ENCODE assay signal across 33 cellular contexts in genomic region chr7:66421830-66422229, GRCh38.
"Had no signal": no experiment of that assay in that cellular context is flagged by ENCODE, and none has a peak within 500 bp of the region (broad histone marks: within the 10 kb centered on the region; RNA-seq: fewer than 3 reads in every experiment).

No MANE protein-coding gene starts in this region.

- H3K36me3 ChIP-seq: adrenal gland had no signal

- FAIRE-seq: colon, endometrium, endothelial cell of umbilical vein, TTC549 had no signal

- H3K36me3 Mint-ChIP-seq: WTC11 had no signal

- H3K9me3 Mint-ChIP-seq: activated CD4-positive, alpha-beta memory T cell treated with anti-CD3 and anti-CD28 coated beads, Interleukin-2, amount 10 ng/mL, durations not matched to agents 7 days and 5 days; activated CD4-positive, alpha-beta T cell treated with anti-CD3 and anti-CD28 coated beads, Interleukin-2, amount 10 ng/mL, durations not matched to agents 7 days and 5 days; activated naive CD4-positive, alpha-beta T cell treated with anti-CD3 and anti-CD28 coated beads for 36 hours; activated naive CD4-positive, alpha-beta T cell treated with anti-CD3 and anti-CD28 coated beads, Interleukin-2, amount 50 U/mL, for 24 hours; activated naive CD8-positive, alpha-beta T cell treated with anti-CD3 and anti-CD28 coated beads for 36 hours; activated naive CD8-positive, alpha-beta T cell treated with anti-CD3 and anti-CD28 coated beads, Interleukin-2, amount 50 U/mL, for 24 hours; activated T-cell treated with anti-CD3 and anti-CD28 coated beads, Interleukin-2, amount 50 U/mL, for 4 hours; activated T-helper 17 cell treated with anti-CD3 and anti-CD28 coated beads, Interleukin-2, amount 50 U/mL, for 72 hours; WTC11 had no signal

- H3K9me3 ChIP-seq: adrenal gland, body of pancreas, esophagus squamous epithelium, gastroesophageal sphincter had no signal

- H3K4me1 Mint-ChIP-seq: activated CD4-positive, alpha-beta memory T cell treated with anti-CD3 and anti-CD28 coated beads, Interleukin-2, amount 10 ng/mL, durations not matched to agents 7 days and 5 days; activated CD4-positive, alpha-beta T cell treated with anti-CD3 and anti-CD28 coated beads, Interleukin-2, amount 10 ng/mL, durations not matched to agents 7 days and 5 days; activated naive CD4-positive, alpha-beta T cell treated with anti-CD3 and anti-CD28 coated beads, Interleukin-2, amount 50 U/mL, for 24 hours; activated naive CD8-positive, alpha-beta T cell treated with anti-CD3 and anti-CD28 coated beads for 36 hours; activated naive CD8-positive, alpha-beta T cell treated with anti-CD3 and anti-CD28 coated beads, Interleukin-2, amount 50 U/mL, for 24 hours; activated T-helper 17 cell treated with anti-CD3 and anti-CD28 coated beads, Interleukin-2, amount 50 U/mL, for 72 hours; WTC11 had no signal

- H3K27me3 Mint-ChIP-seq: activated CD4-positive, alpha-beta T cell treated with anti-CD3 and anti-CD28 coated beads, Interleukin-2, amount 10 ng/mL, durations not matched to agents 7 days and 5 days; activated naive CD4-positive, alpha-beta T cell treated with anti-CD3 and anti-CD28 coated beads, Interleukin-2, amount 50 U/mL, for 24 hours; activated naive CD8-positive, alpha-beta T cell treated with anti-CD3 and anti-CD28 coated beads for 36 hours; activated naive CD8-positive, alpha-beta T cell treated with anti-CD3 and anti-CD28 coated beads, Interleukin-2, amount 50 U/mL, for 24 hours; activated T-helper 17 cell treated with anti-CD3 and anti-CD28 coated beads, Interleukin-2, amount 50 U/mL, for 72 hours had no signal

- H3K4me3 ChIP-seq: adrenal gland, body of pancreas, esophagus squamous epithelium, gastroesophageal sphincter had no signal

- H3K4me1 ChIP-seq: adrenal gland, body of pancreas, esophagus squamous epithelium, gastroesophageal sphincter had no signal

- H3K27me3 ChIP-seq: adrenal gland, body of pancreas, esophagus squamous epithelium, gastroesophageal sphincter had no signal

- H3K27ac Mint-ChIP-seq: activated CD4-positive, alpha-beta memory T cell treated with anti-CD3 and anti-CD28 coated beads, Interleukin-2, amount 10 ng/mL, durations not matched to agents 7 days and 5 days; activated CD4-positive, alpha-beta T cell treated with anti-CD3 and anti-CD28 coated beads, Interleukin-2, amount 10 ng/mL, durations not matched to agents 7 days and 5 days; activated naive CD4-positive, alpha-beta T cell treated with anti-CD3 and anti-CD28 coated beads for 36 hours; activated naive CD4-positive, alpha-beta T cell treated with anti-CD3 and anti-CD28 coated beads, Interleukin-2, amount 50 U/mL, for 24 hours; activated naive CD8-positive, alpha-beta T cell treated with anti-CD3 and anti-CD28 coated beads for 36 hours; activated naive CD8-positive, alpha-beta T cell treated with anti-CD3 and anti-CD28 coated beads, Interleukin-2, amount 50 U/mL, for 24 hours; WTC11 had no signal

- H3K27ac ChIP-seq: adrenal gland, body of pancreas, epithelial cell of prostate, esophagus squamous epithelium, gastroesophageal sphincter, VCaP had no signal

- DNase-seq: activated CD4-positive, alpha-beta memory T cell treated with anti-CD3 and anti-CD28 coated beads, Interleukin-2, amount 10 ng/mL, durations not matched to agents 7 days and 5 days; activated CD4-positive, alpha-beta T cell treated with anti-CD3 and anti-CD28 coated beads for 1 hour; activated CD4-positive, alpha-beta T cell treated with anti-CD3 and anti-CD28 coated beads for 4 hours; activated CD4-positive, alpha-beta T cell treated with anti-CD3 and anti-CD28 coated beads, Interleukin-2, amount 10 ng/mL, durations not matched to agents 7 days and 5 days; activated CD4-positive, alpha-beta T cell treated with anti-CD3 and anti-CD28 coated beads, Interleukin-2, amount 50 U/mL, for 4 hours; activated CD8-positive, alpha-beta memory T cell treated with anti-CD3 and anti-CD28 coated beads, Interleukin-2, amount 50 U/mL, for 48 hours; activated effector memory CD4-positive, alpha-beta T cell treated with anti-CD3 and anti-CD28 coated beads, Interleukin-2, amount 50 U/mL, for 16 hours; activated naive CD4-positive, alpha-beta T cell treated with anti-CD3 and anti-CD28 coated beads for 36 hours; activated naive CD8-positive, alpha-beta T cell treated with anti-CD3 and anti-CD28 coated beads for 36 hours; activated naive CD8-positive, alpha-beta T cell treated with anti-CD3 and anti-CD28 coated beads, Interleukin-2, amount 50 U/mL, for 24 hours; activated T-cell treated with anti-CD3 and anti-CD28 coated beads, Interleukin-2, amount 50 U/mL, for 4 hours; adrenal gland; amygdala; aorta; body of pancreas; caudate nucleus; cortex of kidney; dermis blood vessel endothelial cell; effector CD8-positive, alpha-beta T cell; esophagus squamous epithelium; head of caudate nucleus; hypothalamus; T-helper 2 cell had no signal

- ATAC-seq: activated naive CD8-positive, alpha-beta T cell treated with anti-CD3 and anti-CD28 coated beads, Interleukin-2, amount 50 U/mL, for 24 hours; activated T-cell treated with anti-CD3 and anti-CD28 coated beads, Interleukin-2, amount 50 U/mL, for 4 hours; activated T-helper 17 cell treated with anti-CD3 and anti-CD28 coated beads, Interleukin-2, amount 50 U/mL, for 72 hours; body of pancreas; gastroesophageal sphincter; WTC11 had no signal

- H3K4me3 Mint-ChIP-seq: activated CD4-positive, alpha-beta memory T cell treated with anti-CD3 and anti-CD28 coated beads, Interleukin-2, amount 10 ng/mL, durations not matched to agents 7 days and 5 days; activated CD4-positive, alpha-beta T cell treated with anti-CD3 and anti-CD28 coated beads, Interleukin-2, amount 10 ng/mL, durations not matched to agents 7 days and 5 days; activated naive CD4-positive, alpha-beta T cell treated with anti-CD3 and anti-CD28 coated beads for 36 hours; activated naive CD4-positive, alpha-beta T cell treated with anti-CD3 and anti-CD28 coated beads, Interleukin-2, amount 50 U/mL, for 24 hours; activated naive CD8-positive, alpha-beta T cell treated with anti-CD3 and anti-CD28 coated beads for 36 hours; activated naive CD8-positive, alpha-beta T cell treated with anti-CD3 and anti-CD28 coated beads, Interleukin-2, amount 50 U/mL, for 24 hours; activated T-cell treated with anti-CD3 and anti-CD28 coated beads, Interleukin-2, amount 50 U/mL, for 4 hours; activated T-helper 17 cell treated with anti-CD3 and anti-CD28 coated beads, Interleukin-2, amount 50 U/mL, for 72 hours; WTC11 had no signal
